Comparison of ENCODE assay signal across 17 cellular contexts in genomic region chr14:104210548-104211195, GRCh38.
DNase-seq lines count a peak whose midpoint lies in the region; ATAC-seq and TF ChIP-seq lines count a peak whose summit lies in the region.
"Had no signal": no experiment of that assay in that cellular context is flagged by ENCODE, and none has a peak within 500 bp of the region (broad histone marks: within the 10 kb centered on the region; RNA-seq: fewer than 3 reads in every experiment).

No MANE protein-coding gene starts in this region.

- H3K79me2 ChIP-seq in neural progenitor cell (ENCODE audit: low read depth), result no peaks in the 10 kb centered on the region

- H3K9ac ChIP-seq in neural progenitor cell, result no peak overlapping the region

- no peak overlapping the region for H3K27ac ChIP-seq in right cardiac atrium (ENCODE audit: low read length)
- no peak overlapping the region for H3K27ac ChIP-seq in left ventricle myocardium inferior (replicated peaks)
- no peak overlapping the region for H3K27ac ChIP-seq in neural progenitor cell
- H3K27ac ChIP-seq in aorta (ENCODE audit: low read depth in 1 of 2, low read length in 2 of 2), result no peak overlapping the region
- no peak overlapping the region for H3K27ac ChIP-seq in ascending aorta

- peaks cover 4% of the 10 kb centered on the region for H3K27me3 Mint-ChIP-seq in brain
- H3K27me3 Mint-ChIP-seq in neural progenitor cell (ENCODE audit: insufficient read depth, low read depth), result peaks cover 25% of the 10 kb centered on the region
- H3K27me3 Mint-ChIP-seq in activated CD4-positive, alpha-beta T cell treated with anti-CD3 and anti-CD28 coated beads for 36 hours, result peaks cover 2% of the 10 kb centered on the region

- no peak overlapping the region for H2AFZ ChIP-seq in neural progenitor cell (replicated peaks)

- CTCF ChIA-PET in activated CD4-positive, alpha-beta T cell treated with anti-CD3 and anti-CD28 coated beads for 36 hours (lab: Charles Lee), result no interaction called here

- no peaks in the 10 kb centered on the region for H3K4me1 ChIP-seq in right cardiac atrium (ENCODE audit: control insufficient read depth, insufficient read depth, low read length)
- no peaks in the 10 kb centered on the region for H3K4me1 ChIP-seq in left ventricle myocardium inferior
- H3K4me1 ChIP-seq in neural progenitor cell, result peaks cover 6% of the 10 kb centered on the region
- no peaks in the 10 kb centered on the region for H3K4me1 ChIP-seq in aorta (ENCODE audit: control insufficient read depth in 1 of 2, insufficient read depth in 2 of 2, low read length in 2 of 2)
- no peaks in the 10 kb centered on the region for H3K4me1 ChIP-seq in ascending aorta

- TF ChIP-seq CTCF in left ventricle myocardium inferior (IDR thresholded peaks at IDR 0.05; ENCODE audit: borderline replicate concordance), result no peak
- TF ChIP-seq CTCF in brain (conservative IDR thresholded peaks at IDR 0.05), result no peak
- TF ChIP-seq CTCF in neural progenitor cell (IDR thresholded peaks at IDR 0.05), result no peak
- TF ChIP-seq CTCF in ascending aorta (IDR thresholded peaks at IDR 0.05), result no peak

- H3K4me1 Mint-ChIP-seq in brain (peaks cover 48% of the 10 kb centered on the region), neural progenitor cell (peaks cover 15% of the 10 kb centered on the region)
- H3K4me1 Mint-ChIP-seq in activated CD4-positive, alpha-beta T cell treated with anti-CD3 and anti-CD28 coated beads for 36 hours, result no peaks in the 10 kb centered on the region
- H3K4me1 Mint-ChIP-seq: CD14-positive monocyte; CD4-positive, alpha-beta memory T cell had no signal

- H3K9me3 Mint-ChIP-seq in brain, result peaks cover 0 to 4% (median 0%) of the 10 kb centered on the region in 5 experiments
- no peaks in the 10 kb centered on the region for H3K9me3 Mint-ChIP-seq in neural progenitor cell
- no peaks in the 10 kb centered on the region for H3K9me3 Mint-ChIP-seq in activated CD4-positive, alpha-beta T cell treated with anti-CD3 and anti-CD28 coated beads for 36 hours (ENCODE audit: low read depth)
- H3K9me3 Mint-ChIP-seq: CD4-positive, alpha-beta memory T cell; H9; IgD-negative memory B cell had no signal

- no peaks in the 10 kb centered on the region for H4K20me1 ChIP-seq in neural progenitor cell (ENCODE audit: low read depth)

- intact Hi-C loops in right cardiac atrium (cut with DNase I) (no loop called here), left ventricle myocardium inferior (cut with micrococcal nuclease) (no loop called here), aorta (cut with DNase I) (no loop called here), ascending aorta (cut with DNase I) (no loop called here)
- intact Hi-C loops in activated CD4-positive, alpha-beta T cell treated with anti-CD3 and anti-CD28 coated beads for 36 hours (cut with DNase I, micrococcal nuclease), result no loop called here

- H3K36me3 Mint-ChIP-seq in brain (no peaks in the 10 kb centered on the region), neural progenitor cell (no peaks in the 10 kb centered on the region)
- no peaks in the 10 kb centered on the region for H3K36me3 Mint-ChIP-seq in activated CD4-positive, alpha-beta T cell treated with anti-CD3 and anti-CD28 coated beads for 36 hours (ENCODE audit: low read depth)
- H3K36me3 Mint-ChIP-seq: CD14-positive monocyte; CD4-positive, alpha-beta memory T cell had no signal

- H3K27me3 ChIP-seq in right cardiac atrium (ENCODE audit: control insufficient read depth, insufficient read depth) (no peaks in the 10 kb centered on the region), left ventricle myocardium inferior (ENCODE audit: low read depth) (peaks cover 40% of the 10 kb centered on the region), neural progenitor cell (no peaks in the 10 kb centered on the region), aorta (ENCODE audit: control insufficient read depth in 1 of 2, insufficient read depth in 2 of 2, low read length in 1 of 2) (no peaks in the 10 kb centered on the region), ascending aorta (no peaks in the 10 kb centered on the region)
- H3K27me3 ChIP-seq: BE2C had no signal

- POLR2A ChIA-PET in activated CD4-positive, alpha-beta T cell treated with anti-CD3 and anti-CD28 coated beads for 36 hours (lab: Charles Lee), result no interaction called here

- H3K9me3 ChIP-seq in right cardiac atrium (ENCODE audit: control insufficient read depth, low read length) (no peaks in the 10 kb centered on the region), left ventricle myocardium inferior (replicated peaks) (no peaks in the 10 kb centered on the region), neural progenitor cell (ENCODE audit: low read depth) (no peaks in the 10 kb centered on the region), aorta (ENCODE audit: control insufficient read depth, low read length) (no peaks in the 10 kb centered on the region), ascending aorta (no peaks in the 10 kb centered on the region)
- H3K9me3 ChIP-seq: BE2C had no signal

- ATAC-seq in right cardiac atrium (no peak), aorta (ENCODE audit: low FRiP score) (no peak), GM21423 (IDR thresholded peaks at IDR 0.05; ENCODE audit: unreplicated experiment) (no peak)
- no peak for ATAC-seq in activated CD4-positive, alpha-beta T cell treated with anti-CD3 and anti-CD28 coated beads for 36 hours
- ATAC-seq: HepG2 had no signal

- no peaks in the 10 kb centered on the region for H3K36me3 ChIP-seq in left ventricle myocardium inferior
- no peaks in the 10 kb centered on the region for H3K36me3 ChIP-seq in neural progenitor cell
- H3K36me3 ChIP-seq in aorta (ENCODE audit: control insufficient read depth in 1 of 2, insufficient read depth in 2 of 2, low read length in 1 of 2), result no peaks in the 10 kb centered on the region
- no peaks in the 10 kb centered on the region for H3K36me3 ChIP-seq in ascending aorta
- H3K36me3 ChIP-seq: BE2C had no signal

- H3F3A ChIP-seq in neural progenitor cell (ENCODE audit: low read depth), result no peaks in the 10 kb centered on the region

- H3K4me3 Mint-ChIP-seq in brain (peak overlapping the region in 3 of 5 experiments; percentile 41 to 53 (median 53)), neural progenitor cell (no peak overlapping the region)
- H3K4me3 Mint-ChIP-seq in activated CD4-positive, alpha-beta T cell treated with anti-CD3 and anti-CD28 coated beads for 36 hours, result no peak overlapping the region
- H3K4me3 Mint-ChIP-seq: CD14-positive monocyte; CD4-positive, alpha-beta memory T cell; H9; IgD-negative memory B cell had no signal

- 84% methylated on average over 16 of the region's 16 CpGs for WGBS in right cardiac atrium
- WGBS in aorta, 2 donors, result 79 to 84% methylated on average over 16 of the region's 16 CpGs

- no peak overlapping the region for H3K4me2 ChIP-seq in neural progenitor cell

- H3K27ac Mint-ChIP-seq in brain, result peak overlapping the region; percentile 82 to 98 (median 93)
- H3K27ac Mint-ChIP-seq in neural progenitor cell, result peak overlapping the region; percentile 92
- no peak overlapping the region for H3K27ac Mint-ChIP-seq in activated CD4-positive, alpha-beta T cell treated with anti-CD3 and anti-CD28 coated beads for 36 hours
- H3K27ac Mint-ChIP-seq: CD14-positive monocyte, H9, IgD-negative memory B cell had no signal

- DNase-seq in right cardiac atrium (peak in 2 of 3 donors; percentile 41 to 49), left ventricle myocardium inferior (no peak), neural progenitor cell (ENCODE audit: low spot score) (no peak), aorta (peak; percentile 30 to 43), ascending aorta (ENCODE audit: low spot score in 2 of 2) (no peak)
- no peak for DNase-seq in activated CD4-positive, alpha-beta T cell treated with anti-CD3 and anti-CD28 coated beads for 36 hours
- DNase-seq: ACHN, BE2C, DMS79 treated with DMSO at 0.1 percent for 48 hours, GF-D8, H9 had no signal

- H3K4me3 ChIP-seq in right cardiac atrium (ENCODE audit: low read length), result no peak overlapping the region
- H3K4me3 ChIP-seq in left ventricle myocardium inferior, result no peak overlapping the region
- no peak overlapping the region for H3K4me3 ChIP-seq in neural progenitor cell
- no peak overlapping the region for H3K4me3 ChIP-seq in aorta (ENCODE audit: low read length in 2 of 2)
- no peak overlapping the region for H3K4me3 ChIP-seq in ascending aorta

Comparison
In these comparisons a context has a peak if more than half of its experiments do, and no peak if none do; other contexts are left out.
1. DNase-seq: peak in right cardiac atrium (2 of 3) and aorta (2 of 2); none in left ventricle myocardium inferior (single experiment), neural progenitor cell (single experiment), ascending aorta (0 of 2) and activated CD4-positive, alpha-beta T cell treated with anti-CD3 and anti-CD28 coated beads for 36 hours (single experiment).
2. H3K4me3 Mint-ChIP-seq: peak in brain (3 of 5); none in neural progenitor cell (single experiment) and activated CD4-positive, alpha-beta T cell treated with anti-CD3 and anti-CD28 coated beads for 36 hours (single experiment).